Comparison of ENCODE assay signal across 13 cellular contexts in the genomic region with DNA sequence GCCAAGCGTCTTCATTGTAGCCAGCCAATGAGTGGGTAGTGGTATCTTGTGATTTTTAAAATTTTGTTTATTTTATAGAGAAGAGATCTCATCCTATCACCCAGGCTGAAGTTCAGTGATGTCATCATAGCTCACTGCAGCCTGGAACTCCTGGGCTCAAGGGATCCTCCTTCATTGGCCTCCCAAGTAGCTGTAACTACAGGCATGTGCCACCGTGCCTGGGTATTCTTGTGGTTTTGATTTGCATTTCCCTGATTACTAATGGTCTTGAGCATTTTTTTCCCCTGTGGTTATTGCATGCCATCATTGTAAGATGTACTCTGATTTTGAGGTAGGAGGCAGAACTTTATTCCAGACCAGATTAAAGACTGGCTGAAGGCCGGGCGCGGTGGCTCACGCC. TPM values are rescaled to one million over a fixed set of nuclear protein-coding genes. Genes with fewer than 3 reads are reported as not detected.
DNase-seq lines count a peak whose midpoint lies in the region; ATAC-seq and TF ChIP-seq lines count a peak whose summit lies in the region.
"Had no signal": no experiment of that assay in that cellular context is flagged by ENCODE, and none has a peak within 500 bp of the region (broad histone marks: within the 10 kb centered on the region; RNA-seq: fewer than 3 reads in every experiment).

No MANE protein-coding gene starts in this region.

- H3K27ac ChIP-seq in OCI-LY1 (ENCODE audit: low read depth, low read length, poor library complexity, severe bottlenecking) (peak overlapping the region; percentile 45), esophagus squamous epithelium (no peak overlapping the region)
- H3K27ac ChIP-seq: skin epidermis had no signal

- no peak overlapping the region for H3K4me3 ChIP-seq in OCI-LY1 (ENCODE audit: low read depth, low read length, poor library complexity, severe bottlenecking)
- H3K4me3 ChIP-seq in epithelial cell of esophagus (ENCODE audit: low read length) = no peak overlapping the region
- no peak overlapping the region for H3K4me3 ChIP-seq in esophagus squamous epithelium
- H3K4me3 ChIP-seq: skin epidermis had no signal

- intact Hi-C loops in natural killer cell (cut with micrococcal nuclease) (loop anchor here (5.0 kb wide), 1 partner anchor 77 kb away; the partner anchor contains the start of gene HDAC10), esophagus squamous epithelium (cut with DNase I) (no loop called here)

- ATAC-seq in natural killer cell = no peak
- no peak for ATAC-seq in natural killer cell treated with Interleukin-12 subunit alpha and Interleukin-12 subunit beta and Interleukin-15 and Interleukin-18, amount 100 ng/mL, for 72 hours
- ATAC-seq in stimulated activated naive CD8-positive, alpha-beta T cell treated with anti-CD3 and anti-CD28 coated beads, Interleukin-15, Interleukin-2, amounts not matched to agents 100 U/mL and 50 U/mL, for 24 hours = peak; percentile 50

- H3K36me3 ChIP-seq in OCI-LY1 (ENCODE audit: insufficient read depth, low read length) = no peaks in the 10 kb centered on the region
- no peaks in the 10 kb centered on the region for H3K36me3 ChIP-seq in esophagus squamous epithelium

- H3F3A ChIP-seq in OCI-LY1 (ENCODE audit: insufficient read depth, low read length) = peaks cover 10% of the 10 kb centered on the region

- no peaks in the 10 kb centered on the region for H3K27me3 Mint-ChIP-seq in natural killer cell (ENCODE audit: low read depth in 2 of 2)
- H3K27me3 Mint-ChIP-seq in natural killer cell treated with Interleukin-12 subunit alpha and Interleukin-12 subunit beta and Interleukin-15 and Interleukin-18, amount 100 ng/mL, for 72 hours = no peaks in the 10 kb centered on the region

- H2AFZ ChIP-seq in OCI-LY1 (ENCODE audit: low read length) = no peak overlapping the region

- peaks cover 44% of the 10 kb centered on the region for H3K4me1 ChIP-seq in OCI-LY1 (ENCODE audit: insufficient read depth, low read length, severe bottlenecking)
- peaks cover 15 to 30% (median 17%) of the 10 kb centered on the region in 3 donors for H3K4me1 ChIP-seq in esophagus squamous epithelium

- H3K27me3 ChIP-seq in OCI-LY1 (ENCODE audit: insufficient read depth, low read length) = no peaks in the 10 kb centered on the region
- no peaks in the 10 kb centered on the region for H3K27me3 ChIP-seq in esophagus squamous epithelium

- H3K4me1 Mint-ChIP-seq in natural killer cell = peaks cover 0 to 13% of the 10 kb centered on the region in 2 donors
- peaks cover 7 to 11% of the 10 kb centered on the region in 2 donors for H3K4me1 Mint-ChIP-seq in natural killer cell treated with Interleukin-12 subunit alpha and Interleukin-12 subunit beta and Interleukin-15 and Interleukin-18, amount 100 ng/mL, for 72 hours (ENCODE audit: low read depth in 2 of 2)

- H3K9me3 Mint-ChIP-seq in natural killer cell = no peaks in the 10 kb centered on the region
- H3K9me3 Mint-ChIP-seq in natural killer cell treated with Interleukin-12 subunit alpha and Interleukin-12 subunit beta and Interleukin-15 and Interleukin-18, amount 100 ng/mL, for 72 hours = no peaks in the 10 kb centered on the region
- H3K9me3 Mint-ChIP-seq: T-helper 2 cell treated with Interferon-gamma antibody and Interleukin-4, amounts not matched to agents 5 μg/mL and 100 μg/mL, for 36 hours had no signal

- no peak overlapping the region for H3K9ac ChIP-seq in OCI-LY1 (ENCODE audit: low read length)

- H3K79me2 ChIP-seq in OCI-LY1 (ENCODE audit: insufficient read depth, low read length) = no peaks in the 10 kb centered on the region

- no peak overlapping the region for H3K4me2 ChIP-seq in OCI-LY1 (ENCODE audit: low read length)

- no peaks in the 10 kb centered on the region for H3K36me3 Mint-ChIP-seq in natural killer cell
- no peaks in the 10 kb centered on the region for H3K36me3 Mint-ChIP-seq in natural killer cell treated with Interleukin-12 subunit alpha and Interleukin-12 subunit beta and Interleukin-15 and Interleukin-18, amount 100 ng/mL, for 72 hours

- DNase-seq in natural killer cell = no peak
- no peak for DNase-seq in natural killer cell treated with Interleukin-12 subunit alpha and Interleukin-12 subunit beta and Interleukin-15 and Interleukin-18, amount 100 ng/mL, for 72 hours (ENCODE audit: low spot score)
- peak; percentile 80 for DNase-seq in epithelial cell of esophagus (ENCODE audit: low read depth)
- DNase-seq in stimulated activated naive CD8-positive, alpha-beta T cell treated with anti-CD3 and anti-CD28 coated beads, Interleukin-15, Interleukin-2, amounts not matched to agents 100 U/mL and 50 U/mL, for 24 hours = peak; percentile 24
- no peak for DNase-seq in esophagus squamous epithelium (lab: John Stamatoyannopoulos, UW)
- no peak for DNase-seq in putamen (ENCODE audit: low spot score)
- no peak for DNase-seq in GM10248 (ENCODE audit: extremely low spot score)
- DNase-seq: foreskin melanocyte, MM.1S, NCI-H2107 had no signal

- H3K4me3 Mint-ChIP-seq in natural killer cell = peak overlapping the region; percentile 31
- H3K4me3 Mint-ChIP-seq in natural killer cell treated with Interleukin-12 subunit alpha and Interleukin-12 subunit beta and Interleukin-15 and Interleukin-18, amount 100 ng/mL, for 72 hours = no peak overlapping the region
- H3K4me3 Mint-ChIP-seq: T-helper 2 cell treated with Interferon-gamma antibody and Interleukin-4, amounts not matched to agents 5 μg/mL and 100 μg/mL, for 36 hours had no signal

- TF ChIP-seq CTCF in natural killer cell (IDR thresholded peaks at IDR 0.05) (no peak), OCI-LY1 (IDR thresholded peaks at IDR 0.05; ENCODE audit: low read length) (no peak), epithelial cell of esophagus (IDR thresholded peaks at IDR 0.05; ENCODE audit: insufficient read depth, low read depth, low read length, missing control alignments) (no peak), esophagus squamous epithelium (IDR thresholded peaks at IDR 0.05) (no peak), GM10248 (IDR thresholded peaks at IDR 0.05; ENCODE audit: control extremely low read depth, extremely low read depth, low read depth, missing control alignments) (no peak)

- POLR2A ChIA-PET in GM10248 (lab: Yijun Ruan, JAX) = no interaction called here

- H3K9me2 ChIP-seq in OCI-LY1 (ENCODE audit: low read depth, low read length) = no peaks in the 10 kb centered on the region

- H3K9me3 ChIP-seq in OCI-LY1 (ENCODE audit: low read length) (no peaks in the 10 kb centered on the region), esophagus squamous epithelium (no peaks in the 10 kb centered on the region)

- CTCF ChIA-PET in GM10248 (lab: Yijun Ruan, JAX) = interaction anchor here (1.2 to 8.0 kb wide), 7 partner anchors 7 to 70 kb away, joined by 3 to 66 read pairs (median 6); no protein-coding TSS in a partner anchor

- no peak for TF ChIP-seq POLR2A in esophagus squamous epithelium (IDR thresholded peaks at IDR 0.05)

- WGBS in esophagus squamous epithelium, 2 donors = 83 to 85% methylated on average over 6 of the region's 6 CpGs

- H4K20me1 ChIP-seq in OCI-LY1 (ENCODE audit: insufficient read depth, low read length) = no peaks in the 10 kb centered on the region

- H3K27ac Mint-ChIP-seq in natural killer cell = no peak overlapping the region
- no peak overlapping the region for H3K27ac Mint-ChIP-seq in natural killer cell treated with Interleukin-12 subunit alpha and Interleukin-12 subunit beta and Interleukin-15 and Interleukin-18, amount 100 ng/mL, for 72 hours
- H3K27ac Mint-ChIP-seq: T-helper 2 cell treated with Interferon-gamma antibody and Interleukin-4, amounts not matched to agents 5 μg/mL and 100 μg/mL, for 36 hours had no signal

RNA-seq across cellular contexts. Expression of gene DENND6B, which starts 2.4 kb away (rescaled TPM):
- 1 to 10 TPM; 3.1 to 5.0 (median 4.5) TPM for total RNA-seq in natural killer cell
- 1 to 10 TPM; 2.2 TPM for total RNA-seq in natural killer cell treated with Interleukin-12 subunit alpha and Interleukin-12 subunit beta and Interleukin-15 and Interleukin-18, amount 100 ng/mL, for 72 hours
- 1 to 10 TPM in 3 of 4 donors, under 1 TPM in 1; 0.88 to 3.6 (median 2.9) TPM for total RNA-seq in esophagus squamous epithelium

RNA-seq across cellular contexts. Expression of gene PPP6R2, which starts 13.9 kb away (rescaled TPM):
- 100 to 1,000 TPM in 1 of 3 donors, 10 to 100 TPM in 2; 76.0 to 103 (median 78.1) TPM for total RNA-seq in natural killer cell
- total RNA-seq in natural killer cell treated with Interleukin-12 subunit alpha and Interleukin-12 subunit beta and Interleukin-15 and Interleukin-18, amount 100 ng/mL, for 72 hours = 100 to 1,000 TPM in 1 of 2 donors, 10 to 100 TPM in 1; 61.1 to 100 TPM
- 10 to 100 TPM; 35.6 to 50.8 (median 45.6) TPM for total RNA-seq in esophagus squamous epithelium

RNA-seq across cellular contexts. Expression of gene PLXNB2, which starts 21.8 kb away (rescaled TPM):
- total RNA-seq in natural killer cell (10 to 100 TPM in 2 of 3 donors, 1 to 10 TPM in 1; 6.0 to 34.7 (median 18.9) TPM), esophagus squamous epithelium (100 to 1,000 TPM in 3 of 4 donors, 10 to 100 TPM in 1; 80.9 to 231 (median 129) TPM)
- total RNA-seq in natural killer cell treated with Interleukin-12 subunit alpha and Interleukin-12 subunit beta and Interleukin-15 and Interleukin-18, amount 100 ng/mL, for 72 hours = 1 to 10 TPM; 4.4 to 5.5 TPM

RNA-seq across cellular contexts. Expression of gene MAPK11, which starts 59.1 kb away (rescaled TPM):
- total RNA-seq in natural killer cell (1 to 10 TPM; 2.2 to 3.1 (median 2.2) TPM), esophagus squamous epithelium (1 to 10 TPM; 2.4 to 5.7 (median 3.5) TPM)
- total RNA-seq in natural killer cell treated with Interleukin-12 subunit alpha and Interleukin-12 subunit beta and Interleukin-15 and Interleukin-18, amount 100 ng/mL, for 72 hours = 10 to 100 TPM; 10.2 to 15.1 TPM

Comparison
In these comparisons a context has a peak if more than half of its experiments do, and no peak if none do; other contexts are left out.
1. DNase-seq: peak in epithelial cell of esophagus (single experiment) and stimulated activated naive CD8-positive, alpha-beta T cell treated with anti-CD3 and anti-CD28 coated beads, Interleukin-15, Interleukin-2, amounts not matched to agents 100 U/mL and 50 U/mL, for 24 hours (single experiment); none in natural killer cell (single experiment), natural killer cell treated with Interleukin-12 subunit alpha and Interleukin-12 subunit beta and Interleukin-15 and Interleukin-18, amount 100 ng/mL, for 72 hours (single experiment), esophagus squamous epithelium (single experiment), putamen (single experiment) and GM10248 (single experiment).